Comparison of ENCODE assay signal across 8 cellular contexts in the genomic region with DNA sequence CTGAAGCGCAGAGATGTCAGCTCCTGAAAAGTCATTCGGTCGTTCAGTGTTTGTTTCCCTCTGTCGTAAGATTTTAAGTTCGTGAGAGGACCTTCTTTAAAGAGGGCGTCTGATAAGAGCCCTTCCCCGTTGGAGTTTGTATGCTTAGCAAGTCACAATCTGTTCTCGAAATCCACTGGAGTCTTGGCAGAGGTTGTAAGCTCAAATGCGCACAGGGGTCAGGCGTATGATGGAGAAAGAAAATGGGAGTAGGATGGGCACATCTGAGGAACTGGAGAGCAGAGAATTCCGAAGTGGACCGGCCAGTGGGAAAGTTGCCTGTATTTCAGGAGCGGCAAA. TPM values are rescaled to one million over a fixed set of nuclear protein-coding genes. Genes with fewer than 3 reads are reported as not detected.
A peak's percentile ranks its signal among the peaks of the same experiment; 100 is the strongest.
DNase-seq lines count a peak whose midpoint lies in the region; ATAC-seq and TF ChIP-seq lines count a peak whose summit lies in the region.

No MANE protein-coding gene starts in this region.

- peaks cover 18% of the 10 kb centered on the region for H3K9me3 ChIP-seq in WERI-Rb-1 (ENCODE audit: severe bottlenecking)

- H3K27ac ChIP-seq in WERI-Rb-1: peak overlapping the region; percentile 86

- peak overlapping the region; percentile 92 for H3K4me3 ChIP-seq in AG10803 (ENCODE audit: low read length)
- peak overlapping the region; percentile 77 for H3K4me3 ChIP-seq in WERI-Rb-1 (ENCODE audit: low read depth, low read length)

- ATAC-seq in GM18907 (IDR thresholded peaks at IDR 0.05; ENCODE audit: unreplicated experiment): peak; percentile 18
- peak; percentile 1 for ATAC-seq in HG03439 (IDR thresholded peaks at IDR 0.05; ENCODE audit: unreplicated experiment)
- ATAC-seq in omental fat pad (ENCODE audit: low FRiP score): peak; percentile 32

- DNase-seq in AG10803 (ENCODE audit: low read depth) (peak; percentile 30), WERI-Rb-1 (peak; percentile 13), foreskin melanocyte (peak; percentile 17), omental fat pad (ENCODE audit: low spot score) (no peak), retina (no peak)
- DNase-seq in activated CD8-positive, alpha-beta memory T cell treated with anti-CD3 and anti-CD28 coated beads, Interleukin-2, amount 50 U/mL, for 48 hours: no peak

- no peaks in the 10 kb centered on the region for H3K27me3 ChIP-seq in WERI-Rb-1 (ENCODE audit: insufficient read depth, low read depth, severe bottlenecking)

- H3K36me3 ChIP-seq in WERI-Rb-1: peaks cover 16% of the 10 kb centered on the region

- TF ChIP-seq CTCF in AG10803 (conservative IDR thresholded peaks at IDR 0.05; ENCODE audit: low read length): no peak
- TF ChIP-seq CTCF in WERI-Rb-1 (IDR thresholded peaks at IDR 0.05; ENCODE audit: low read depth, low read length): no peak
- no peak for TF ChIP-seq CTCF in omental fat pad (IDR thresholded peaks at IDR 0.05)

RNA-seq across cellular contexts. Expression of a gene that starts 0.7 kb away (rescaled TPM):
- 100 to 1,000 TPM; 159 to 225 (median 220) TPM for total RNA-seq in omental fat pad

Comparison
In these comparisons a context has a peak if more than half of its experiments do, and no peak if none do; other contexts are left out.
1. DNase-seq: peak in AG10803 (single experiment), WERI-Rb-1 (single experiment) and foreskin melanocyte (single experiment); none in omental fat pad (single experiment), retina (single experiment) and activated CD8-positive, alpha-beta memory T cell treated with anti-CD3 and anti-CD28 coated beads, Interleukin-2, amount 50 U/mL, for 48 hours (single experiment).
2. Peak in every context shown above with its lines, with median percentiles within 50 percentile points of each other: ATAC-seq.